ENCODE assay signal across 26 cellular contexts in genomic region chr13:72149701-72150100, GRCh38.
"Had no signal": no experiment of that assay in that cellular context is flagged by ENCODE, and none has a peak within 500 bp of the region (broad histone marks: within the 10 kb centered on the region; RNA-seq: fewer than 3 reads in every experiment).

No MANE protein-coding gene starts in this region.

- H3K27ac ChIP-seq: left lung, lower lobe of right lung, ovary, right atrium auricular region, right lobe of liver, stomach, testis, thyroid gland, transverse colon, upper lobe of left lung, vagina had no signal

- H3K9me3 ChIP-seq: left lung, lower lobe of right lung, mucosa of descending colon, ovary, right atrium auricular region, right lobe of liver, stomach, testis, thyroid gland, transverse colon, upper lobe of left lung, vagina had no signal

- H3K4me3 ChIP-seq: left lung, lower lobe of right lung, mucosa of descending colon, ovary, right atrium auricular region, right lobe of liver, stomach, testis, thyroid gland, transverse colon, upper lobe of left lung, vagina had no signal

- H3K27me3 ChIP-seq: left lung, ovary, right atrium auricular region, right lobe of liver, stomach, testis, thyroid gland, transverse colon, upper lobe of left lung, vagina had no signal

- H3K36me3 ChIP-seq: left lung, lower lobe of right lung, ovary, right atrium auricular region, right lobe of liver, stomach, thyroid gland, transverse colon, upper lobe of left lung, vagina had no signal

- H3K27ac Mint-ChIP-seq: naive thymus-derived CD8-positive, alpha-beta T cell; progenitor cell of endocrine pancreas; stimulated activated naive B cell treated with anti-CD40 and anti-IgM and Interleukin-4, amounts not matched to agents 10 μg/mL and 1 μg/mL and 100 μg/mL, for 72 hours had no signal

- H3K4me1 ChIP-seq: left lung, lower lobe of right lung, right atrium auricular region, right lobe of liver, stomach, testis, transverse colon, upper lobe of left lung, vagina had no signal

- DNase-seq: hippocampal formation; kidney glomerular epithelial cell; left cardiac atrium; left lung; lower lobe of right lung; mammary epithelial cell; mesenchymal stem cell; mucosa of descending colon; naive thymus-derived CD8-positive, alpha-beta T cell; ovary; right lobe of liver; stimulated activated CD4-positive, alpha-beta T cell treated with anti-CD3 and anti-CD28 coated beads, Interleukin-12 subunit alpha, Interleukin-12 subunit beta, amount 100 ng/mL, for 4 hours; stimulated activated CD4-positive, alpha-beta T cell treated with anti-CD3 and anti-CD28 coated beads, Interleukin-15, amount 100 ng/mL, for 24 hours; stimulated activated CD4-positive, alpha-beta T cell treated with anti-CD3 and anti-CD28 coated beads, Interleukin-2, amount 100 ng/mL, for 24 hours; stimulated activated CD4-positive, alpha-beta T cell treated with anti-CD3 and anti-CD28 coated beads, Interleukin-4, amount 100 ng/mL, for 1 hour; stimulated activated naive B cell treated with anti-CD40 and anti-IgM and Interleukin-4, amounts not matched to agents 10 μg/mL and 1 μg/mL and 100 μg/mL, for 72 hours; stimulated activated naive CD8-positive, alpha-beta T cell treated with anti-CD3 and anti-CD28 coated beads, Interleukin-15, Interleukin-2, amounts not matched to agents 100 U/mL and 50 U/mL, for 24 hours; stomach; testis; thyroid gland; transverse colon; upper lobe of left lung had no signal

- H3K36me3 Mint-ChIP-seq: naive thymus-derived CD8-positive, alpha-beta T cell; stimulated activated naive B cell treated with anti-CD40 and anti-IgM and Interleukin-4, amounts not matched to agents 10 μg/mL and 1 μg/mL and 100 μg/mL, for 72 hours had no signal

- H3K4me3 Mint-ChIP-seq: naive thymus-derived CD8-positive, alpha-beta T cell; stimulated activated naive B cell treated with anti-CD40 and anti-IgM and Interleukin-4, amounts not matched to agents 10 μg/mL and 1 μg/mL and 100 μg/mL, for 72 hours had no signal

- ATAC-seq: left cardiac atrium; left lung; lower lobe of right lung; mucosa of descending colon; naive thymus-derived CD8-positive, alpha-beta T cell; right lobe of liver; stimulated activated naive B cell treated with anti-CD40 and anti-IgM and Interleukin-4, amounts not matched to agents 10 μg/mL and 1 μg/mL and 100 μg/mL, for 72 hours; stimulated activated naive CD8-positive, alpha-beta T cell treated with anti-CD3 and anti-CD28 coated beads, Interleukin-15, Interleukin-2, amounts not matched to agents 100 U/mL and 50 U/mL, for 24 hours had no signal

- H3K27me3 Mint-ChIP-seq: naive thymus-derived CD8-positive, alpha-beta T cell; progenitor cell of endocrine pancreas; stimulated activated naive B cell treated with anti-CD40 and anti-IgM and Interleukin-4, amounts not matched to agents 10 μg/mL and 1 μg/mL and 100 μg/mL, for 72 hours had no signal

- FAIRE-seq: keratinocyte had no signal

- H3K4me1 Mint-ChIP-seq: naive thymus-derived CD8-positive, alpha-beta T cell; stimulated activated naive B cell treated with anti-CD40 and anti-IgM and Interleukin-4, amounts not matched to agents 10 μg/mL and 1 μg/mL and 100 μg/mL, for 72 hours had no signal
